Comparison of ENCODE assay signal across 1 cellular context in the genomic region with DNA sequence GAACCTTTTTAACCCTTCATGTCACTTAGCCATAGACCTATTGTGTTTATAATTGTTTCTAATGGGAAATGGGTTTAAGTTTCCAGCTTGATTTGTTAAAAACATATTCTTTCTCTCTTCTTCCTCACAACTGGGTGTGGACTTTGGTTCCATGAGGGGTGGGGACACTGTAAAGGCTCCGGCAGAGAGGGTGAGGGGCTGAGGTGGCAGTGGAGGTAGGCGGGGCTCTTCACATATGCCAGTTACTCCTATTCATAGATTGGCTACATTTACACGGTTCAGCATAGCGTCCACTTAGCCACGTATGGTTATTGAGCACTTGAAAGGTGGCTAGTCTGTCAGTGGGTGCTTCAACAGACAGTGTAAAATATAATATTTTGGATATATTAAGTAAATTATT.
TF ChIP-seq lines count a peak whose summit lies in the region.

No MANE protein-coding gene starts in this region.

TF ChIP-seq in WTC11, 78 proteins besides CTCF, POLR2A, EP300 and RAD21 (continued from another document):
- TF ChIP-seq ZNF396 (CRISPR knock-in tag; IDR thresholded peaks at IDR 0.05; ENCODE audit: borderline replicate concordance): no peak
